In the genomic region with DNA sequence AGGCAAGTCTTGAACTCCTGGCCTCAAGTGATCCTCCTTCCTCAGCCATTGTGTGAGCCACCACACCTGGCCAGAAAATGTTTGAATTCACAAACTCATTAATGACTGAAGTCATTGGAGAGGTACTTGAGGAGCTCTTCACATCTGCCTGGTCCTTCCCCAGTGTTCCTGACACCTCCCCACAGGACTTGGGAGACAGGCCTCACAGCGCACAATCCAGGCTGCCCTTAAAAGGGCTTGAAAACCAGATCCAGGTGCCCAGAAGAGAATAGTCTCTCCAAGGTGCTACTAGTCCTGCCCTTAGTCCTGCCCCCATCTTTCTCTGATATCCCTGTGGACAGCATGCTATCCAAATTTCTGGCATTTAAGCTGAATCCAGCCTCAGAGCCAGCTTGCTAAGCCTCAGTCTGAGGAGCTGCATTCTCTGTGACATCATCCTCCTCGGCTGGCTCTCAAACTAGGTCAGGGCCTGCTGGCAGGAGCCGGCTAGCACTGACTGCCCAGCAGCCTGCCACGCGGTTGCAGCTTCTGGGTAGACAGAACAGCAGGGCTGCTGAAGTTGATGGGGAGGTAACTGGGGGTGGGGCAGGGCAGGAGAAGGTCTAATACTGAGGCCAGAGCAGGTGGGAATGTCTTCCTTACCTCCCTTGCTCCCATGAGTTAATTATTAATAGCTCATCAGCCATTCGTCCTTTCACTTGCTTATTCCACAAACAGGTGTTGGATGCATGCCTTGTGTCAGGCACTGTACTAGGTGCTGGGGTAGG, we compare ENCODE assay signal across 1 cellular context.
TF ChIP-seq lines count a peak whose summit lies in the region.

No MANE protein-coding gene starts in this region.

TF ChIP-seq in IMR-90, 13 proteins besides CTCF, POLR2A, EP300 and RAD21:
- TF ChIP-seq RCOR1 (IDR thresholded peaks at IDR 0.05; ENCODE audit: insufficient replicate concordance, low read length) (no peak), CHD1 (IDR thresholded peaks at IDR 0.05; ENCODE audit: low read depth, low read length) (no peak), SMC3 (IDR thresholded peaks at IDR 0.05; ENCODE audit: low read depth, low read length) (no peak), MXI1 (IDR thresholded peaks at IDR 0.05; ENCODE audit: borderline replicate concordance, low read depth, low read length) (no peak), CEBPB (IDR thresholded peaks at IDR 0.05; ENCODE audit: low read depth, low read length) (no peak), BHLHE40 (IDR thresholded peaks at IDR 0.05; ENCODE audit: low read depth, low read length) (no peak), RFX5 (IDR thresholded peaks at IDR 0.05; ENCODE audit: low read depth, low read length) (no peak), NFE2L2 (IDR thresholded peaks at IDR 0.05; ENCODE audit: low read depth, low read length) (no peak), MAFK (IDR thresholded peaks at IDR 0.05; ENCODE audit: low read depth, low read length) (no peak), FOS (IDR thresholded peaks at IDR 0.05; ENCODE audit: low read depth, low read length) (no peak), MAZ (IDR thresholded peaks at IDR 0.05; ENCODE audit: borderline replicate concordance, low read depth, low read length) (no peak)
- TF ChIP-seq, protein P1, sequence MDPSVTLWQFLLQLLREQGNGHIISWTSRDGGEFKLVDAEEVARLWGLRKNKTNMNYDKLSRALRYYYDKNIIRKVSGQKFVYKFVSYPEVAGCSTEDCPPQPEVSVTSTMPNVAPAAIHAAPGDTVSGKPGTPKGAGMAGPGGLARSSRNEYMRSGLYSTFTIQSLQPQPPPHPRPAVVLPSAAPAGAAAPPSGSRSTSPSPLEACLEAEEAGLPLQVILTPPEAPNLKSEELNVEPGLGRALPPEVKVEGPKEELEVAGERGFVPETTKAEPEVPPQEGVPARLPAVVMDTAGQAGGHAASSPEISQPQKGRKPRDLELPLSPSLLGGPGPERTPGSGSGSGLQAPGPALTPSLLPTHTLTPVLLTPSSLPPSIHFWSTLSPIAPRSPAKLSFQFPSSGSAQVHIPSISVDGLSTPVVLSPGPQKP (IDR thresholded peaks at IDR 0.05; ENCODE audit: borderline replicate concordance, low read depth, low read length): no peak
- TF ChIP-seq, protein P2, sequence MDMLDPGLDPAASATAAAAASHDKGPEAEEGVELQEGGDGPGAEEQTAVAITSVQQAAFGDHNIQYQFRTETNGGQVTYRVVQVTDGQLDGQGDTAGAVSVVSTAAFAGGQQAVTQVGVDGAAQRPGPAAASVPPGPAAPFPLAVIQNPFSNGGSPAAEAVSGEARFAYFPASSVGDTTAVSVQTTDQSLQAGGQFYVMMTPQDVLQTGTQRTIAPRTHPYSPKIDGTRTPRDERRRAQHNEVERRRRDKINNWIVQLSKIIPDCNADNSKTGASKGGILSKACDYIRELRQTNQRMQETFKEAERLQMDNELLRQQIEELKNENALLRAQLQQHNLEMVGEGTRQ (IDR thresholded peaks at IDR 0.05; ENCODE audit: low read depth, low read length): no peak
